In the genomic region with DNA sequence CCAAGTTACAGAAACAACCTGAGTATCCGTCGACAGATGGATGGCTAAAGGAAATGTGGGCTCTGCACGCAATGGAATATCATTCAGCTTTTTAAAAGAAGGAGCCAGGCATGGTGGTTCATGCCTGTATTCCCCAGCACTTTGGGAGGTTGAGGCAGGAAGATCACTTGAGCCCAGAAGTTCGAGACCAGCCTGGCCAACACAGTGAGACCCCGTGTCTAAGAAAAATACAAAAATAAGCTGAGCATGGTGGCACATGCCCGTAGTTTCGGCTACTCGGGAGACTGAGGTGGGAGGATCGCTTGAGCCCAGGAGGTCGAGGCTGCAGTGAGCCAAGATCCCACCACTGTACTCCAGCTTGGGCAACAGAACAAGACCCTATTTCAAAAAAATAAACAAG, we compare ENCODE assay signal across 35 cellular contexts. TPM values are rescaled to one million over a fixed set of nuclear protein-coding genes. Genes with fewer than 3 reads are reported as not detected.
"Had no signal": no experiment of that assay in that cellular context is flagged by ENCODE, and none has a peak within 500 bp of the region (broad histone marks: within the 10 kb centered on the region; RNA-seq: fewer than 3 reads in every experiment).

No MANE protein-coding gene starts in this region.

- ATAC-seq: activated CD4-positive, alpha-beta T cell treated with anti-CD3 and anti-CD28 coated beads for 36 hours; activated CD4-positive, CD25-positive, alpha-beta regulatory T cell treated with anti-CD3 and anti-CD28 coated beads, Interleukin-2, amount 50 U/mL, for 24 hours; activated CD8-positive, alpha-beta memory T cell treated with anti-CD3 and anti-CD28 coated beads, Interleukin-2, amount 10 ng/mL, durations not matched to agents 7 days and 5 days; activated CD8-positive, alpha-beta T cell treated with anti-CD3 and anti-CD28 coated beads, Interleukin-2, amount 10 ng/mL, durations not matched to agents 7 days and 5 days; activated naive CD8-positive, alpha-beta T cell treated with anti-CD3 and anti-CD28 coated beads, Interleukin-2, amount 50 U/mL, for 24 hours; T-cell; T-helper 17 cell had no signal

- H3K9me3 Mint-ChIP-seq: activated CD4-positive, alpha-beta memory T cell treated with anti-CD3 and anti-CD28 coated beads, Interleukin-2, amount 10 ng/mL, durations not matched to agents 7 days and 5 days; activated CD4-positive, alpha-beta T cell treated with anti-CD3 and anti-CD28 coated beads, Interleukin-2, amount 10 ng/mL, durations not matched to agents 7 days and 5 days; activated naive CD4-positive, alpha-beta T cell treated with anti-CD3 and anti-CD28 coated beads, Interleukin-2, amount 10 ng/mL, durations not matched to agents 7 days and 5 days; activated naive CD4-positive, alpha-beta T cell treated with anti-CD3 and anti-CD28 coated beads, Interleukin-2, amount 50 U/mL, for 24 hours; activated naive CD8-positive, alpha-beta T cell treated with anti-CD3 and anti-CD28 coated beads, Interleukin-2, amount 10 ng/mL, durations not matched to agents 7 days and 5 days; activated naive CD8-positive, alpha-beta T cell treated with anti-CD3 and anti-CD28 coated beads, Interleukin-2, amount 50 U/mL, for 24 hours; activated T-cell treated with anti-CD3 and anti-CD28 coated beads, Interleukin-2, amount 50 U/mL, for 24 hours; activated T-helper 2 cell treated with anti-CD3 and anti-CD28 coated beads, Interferon-gamma antibody, Interleukin-2, Interleukin-4, amounts not matched to agents 10 μg/mL and 5 μg/mL and 100 μg/mL, durations not matched to agents 14 hours and 24 hours and 36 hours; brain; central memory CD8-positive, alpha-beta T cell; T-cell had no signal

- H3K27me3 Mint-ChIP-seq: activated CD8-positive, alpha-beta memory T cell treated with anti-CD3 and anti-CD28 coated beads, Interleukin-2, amount 10 ng/mL, durations not matched to agents 7 days and 5 days; activated naive CD4-positive, alpha-beta T cell treated with anti-CD3 and anti-CD28 coated beads, Interleukin-2, amount 50 U/mL, for 24 hours; activated naive CD8-positive, alpha-beta T cell; activated naive CD8-positive, alpha-beta T cell treated with anti-CD3 and anti-CD28 coated beads, Interleukin-2, amount 50 U/mL, for 24 hours; brain had no signal

- H3K4me1 Mint-ChIP-seq: activated CD4-positive, alpha-beta memory T cell treated with anti-CD3 and anti-CD28 coated beads, Interleukin-2, amount 10 ng/mL, durations not matched to agents 7 days and 5 days; activated CD4-positive, alpha-beta T cell treated with anti-CD3 and anti-CD28 coated beads for 36 hours; activated CD4-positive, alpha-beta T cell treated with anti-CD3 and anti-CD28 coated beads, Interleukin-2, amount 10 ng/mL, durations not matched to agents 7 days and 5 days; activated CD8-positive, alpha-beta memory T cell treated with anti-CD3 and anti-CD28 coated beads, Interleukin-2, amount 10 ng/mL, durations not matched to agents 7 days and 5 days; activated naive CD4-positive, alpha-beta T cell treated with anti-CD3 and anti-CD28 coated beads, Interleukin-2, amount 10 ng/mL, durations not matched to agents 7 days and 5 days; activated naive CD4-positive, alpha-beta T cell treated with anti-CD3 and anti-CD28 coated beads, Interleukin-2, amount 50 U/mL, for 24 hours; activated naive CD8-positive, alpha-beta T cell treated with anti-CD3 and anti-CD28 coated beads, Interleukin-2, amount 10 ng/mL, durations not matched to agents 7 days and 5 days; activated naive CD8-positive, alpha-beta T cell treated with anti-CD3 and anti-CD28 coated beads, Interleukin-2, amount 50 U/mL, for 24 hours; central memory CD8-positive, alpha-beta T cell; T-cell; T-helper 17 cell had no signal

- H3K36me3 Mint-ChIP-seq: activated CD8-positive, alpha-beta memory T cell treated with anti-CD3 and anti-CD28 coated beads, Interleukin-2, amount 10 ng/mL, durations not matched to agents 7 days and 5 days; activated naive CD4-positive, alpha-beta T cell treated with anti-CD3 and anti-CD28 coated beads, Interleukin-2, amount 10 ng/mL, durations not matched to agents 7 days and 5 days; activated naive CD4-positive, alpha-beta T cell treated with anti-CD3 and anti-CD28 coated beads, Interleukin-2, amount 50 U/mL, for 24 hours; activated naive CD8-positive, alpha-beta T cell; activated naive CD8-positive, alpha-beta T cell treated with anti-CD3 and anti-CD28 coated beads, Interleukin-2, amount 10 ng/mL, durations not matched to agents 7 days and 5 days; T-cell had no signal

- H3K36me3 ChIP-seq: ascending aorta, cardiac muscle cell had no signal

- H3K27ac ChIP-seq: ascending aorta, cardiac muscle cell, VCaP had no signal

- H3K4me3 Mint-ChIP-seq: activated CD4-positive, alpha-beta memory T cell treated with anti-CD3 and anti-CD28 coated beads, Interleukin-2, amount 10 ng/mL, durations not matched to agents 7 days and 5 days; activated CD4-positive, alpha-beta T cell treated with anti-CD3 and anti-CD28 coated beads for 36 hours; activated CD4-positive, alpha-beta T cell treated with anti-CD3 and anti-CD28 coated beads, Interleukin-2, amount 10 ng/mL, durations not matched to agents 7 days and 5 days; activated CD8-positive, alpha-beta memory T cell treated with anti-CD3 and anti-CD28 coated beads, Interleukin-2, amount 10 ng/mL, durations not matched to agents 7 days and 5 days; activated CD8-positive, alpha-beta T cell treated with anti-CD3 and anti-CD28 coated beads, Interleukin-2, amount 10 ng/mL, durations not matched to agents 7 days and 5 days; activated naive CD4-positive, alpha-beta T cell treated with anti-CD3 and anti-CD28 coated beads, Interleukin-2, amount 10 ng/mL, durations not matched to agents 7 days and 5 days; activated naive CD4-positive, alpha-beta T cell treated with anti-CD3 and anti-CD28 coated beads, Interleukin-2, amount 50 U/mL, for 24 hours; activated naive CD8-positive, alpha-beta T cell; activated naive CD8-positive, alpha-beta T cell treated with anti-CD3 and anti-CD28 coated beads, Interleukin-2, amount 10 ng/mL, durations not matched to agents 7 days and 5 days; activated naive CD8-positive, alpha-beta T cell treated with anti-CD3 and anti-CD28 coated beads, Interleukin-2, amount 50 U/mL, for 24 hours; activated T-cell treated with anti-CD3 and anti-CD28 coated beads, Interleukin-2, amount 50 U/mL, for 24 hours; brain; central memory CD8-positive, alpha-beta T cell; T-cell; T-helper 17 cell had no signal

- H3K27me3 ChIP-seq: ascending aorta, cardiac muscle cell had no signal

- H3K27ac Mint-ChIP-seq: activated CD4-positive, alpha-beta memory T cell treated with anti-CD3 and anti-CD28 coated beads, Interleukin-2, amount 10 ng/mL, durations not matched to agents 7 days and 5 days; activated CD4-positive, alpha-beta T cell treated with anti-CD3 and anti-CD28 coated beads for 36 hours; activated CD4-positive, alpha-beta T cell treated with anti-CD3 and anti-CD28 coated beads, Interleukin-2, amount 10 ng/mL, durations not matched to agents 7 days and 5 days; activated CD8-positive, alpha-beta memory T cell treated with anti-CD3 and anti-CD28 coated beads, Interleukin-2, amount 10 ng/mL, durations not matched to agents 7 days and 5 days; activated CD8-positive, alpha-beta T cell treated with anti-CD3 and anti-CD28 coated beads, Interleukin-2, amount 10 ng/mL, durations not matched to agents 7 days and 5 days; activated naive CD4-positive, alpha-beta T cell treated with anti-CD3 and anti-CD28 coated beads, Interleukin-2, amount 10 ng/mL, durations not matched to agents 7 days and 5 days; activated naive CD4-positive, alpha-beta T cell treated with anti-CD3 and anti-CD28 coated beads, Interleukin-2, amount 50 U/mL, for 24 hours; activated naive CD8-positive, alpha-beta T cell; activated naive CD8-positive, alpha-beta T cell treated with anti-CD3 and anti-CD28 coated beads, Interleukin-2, amount 10 ng/mL, durations not matched to agents 7 days and 5 days; activated naive CD8-positive, alpha-beta T cell treated with anti-CD3 and anti-CD28 coated beads, Interleukin-2, amount 50 U/mL, for 24 hours; activated T-cell treated with anti-CD3 and anti-CD28 coated beads, Interleukin-2, amount 50 U/mL, for 24 hours; activated T-helper 2 cell treated with anti-CD3 and anti-CD28 coated beads, Interferon-gamma antibody, Interleukin-2, Interleukin-4, amounts not matched to agents 10 μg/mL and 5 μg/mL and 100 μg/mL, durations not matched to agents 14 hours and 24 hours and 36 hours; brain; T-cell; T-helper 17 cell had no signal

- H3K4me3 ChIP-seq: ascending aorta, cardiac muscle cell had no signal

- DNase-seq: activated CD4-positive, alpha-beta memory T cell treated with anti-CD3 and anti-CD28 coated beads, Interleukin-2, amount 10 ng/mL, durations not matched to agents 7 days and 5 days; activated CD4-positive, alpha-beta T cell treated with anti-CD3 and anti-CD28 coated beads for 1 hour; activated CD4-positive, alpha-beta T cell treated with anti-CD3 and anti-CD28 coated beads for 36 hours; activated CD4-positive, alpha-beta T cell treated with anti-CD3 and anti-CD28 coated beads for 48 hours; activated CD4-positive, alpha-beta T cell treated with anti-CD3 and anti-CD28 coated beads, Interleukin-2, amount 10 ng/mL, durations not matched to agents 7 days and 5 days; activated CD4-positive, alpha-beta T cell treated with anti-CD3 and anti-CD28 coated beads, Interleukin-2, amount 50 U/mL, for 48 hours; activated CD4-positive, CD25-positive, alpha-beta regulatory T cell; activated CD8-positive, alpha-beta memory T cell treated with anti-CD3 and anti-CD28 coated beads for 24 hours; activated CD8-positive, alpha-beta memory T cell treated with anti-CD3 and anti-CD28 coated beads, Interleukin-2, amount 10 ng/mL, durations not matched to agents 7 days and 5 days; activated CD8-positive, alpha-beta memory T cell treated with anti-CD3 and anti-CD28 coated beads, Interleukin-2, amount 50 U/mL, for 48 hours; activated CD8-positive, alpha-beta T cell treated with anti-CD3 and anti-CD28 coated beads, Interleukin-2, amount 10 ng/mL, durations not matched to agents 7 days and 5 days; activated effector memory CD4-positive, alpha-beta T cell treated with Interleukin-2 at 50 U/mL for 16 hours; activated gamma-delta T cell; activated naive CD4-positive, alpha-beta T cell treated with anti-CD3 and anti-CD28 coated beads, Interleukin-2, amount 10 ng/mL, durations not matched to agents 7 days and 5 days; activated naive CD4-positive, alpha-beta T cell treated with Interleukin-2 at 50 U/mL for 16 hours; activated naive CD8-positive, alpha-beta T cell treated with anti-CD3 and anti-CD28 coated beads, Interleukin-2, amount 10 ng/mL, durations not matched to agents 7 days and 5 days; activated naive CD8-positive, alpha-beta T cell treated with anti-CD3 and anti-CD28 coated beads, Interleukin-2, amount 50 U/mL, for 24 hours; activated T-cell treated with anti-CD3 and anti-CD28 coated beads, Interleukin-2, amount 50 U/mL, for 24 hours; activated T-cell treated with anti-CD3 and anti-CD28 coated beads, Interleukin-2, amount 50 U/mL, for 48 hours; amygdala; anterior cingulate cortex; cerebellar nuclear complex; T-cell; T-helper 17 cell had no signal

- H3K9me3 ChIP-seq: ascending aorta had no signal

RNA-seq across cellular contexts. Expression of a gene that starts 34.3 kb away (rescaled TPM):
- total RNA-seq: activated CD4-positive, alpha-beta T cell treated with anti-CD3 and anti-CD28 coated beads, Interleukin-2, amount 10 ng/mL, durations not matched to agents 7 days and 5 days; activated CD8-positive, alpha-beta memory T cell treated with anti-CD3 and anti-CD28 coated beads, Interleukin-2, amount 10 ng/mL, durations not matched to agents 7 days and 5 days; activated CD8-positive, alpha-beta T cell treated with anti-CD3 and anti-CD28 coated beads, Interleukin-2, amount 10 ng/mL, durations not matched to agents 7 days and 5 days; activated naive CD8-positive, alpha-beta T cell treated with anti-CD3 and anti-CD28 coated beads, Interleukin-2, amount 10 ng/mL, durations not matched to agents 7 days and 5 days; T-helper 1 cell treated with Interleukin-12 subunit alpha and Interleukin-12 subunit beta and Interleukin-4 antibody, amounts not matched to agents 30 ng/mL and 1 ng/mL, for 36 hours; T-helper 2 cell treated with Interferon-gamma antibody and Interleukin-4, amounts not matched to agents 100 ng/mL and 5 ng/mL, for 36 hours had no signal
